Comparison of ENCODE assay signal across 20 cellular contexts in genomic region chr4:188930822-188931221, GRCh38.
DNase-seq lines count a peak whose midpoint lies in the region; ATAC-seq and TF ChIP-seq lines count a peak whose summit lies in the region.
"Had no signal": no experiment of that assay in that cellular context is flagged by ENCODE, and none has a peak within 500 bp of the region (broad histone marks: within the 10 kb centered on the region; RNA-seq: fewer than 3 reads in every experiment).

No MANE protein-coding gene starts in this region.

- no peak for ATAC-seq in gastroesophageal sphincter
- ATAC-seq: effector memory CD8-positive, alpha-beta T cell; T-helper 17 cell had no signal

- peaks cover 4% of the 10 kb centered on the region for H3K9me3 Mint-ChIP-seq in glutamatergic neuron (ENCODE audit: unreplicated experiment)

- no peaks in the 10 kb centered on the region for H3K27me3 Mint-ChIP-seq in glutamatergic neuron (ENCODE audit: unreplicated experiment)
- H3K27me3 Mint-ChIP-seq: effector memory CD8-positive, alpha-beta T cell; T-helper 17 cell had no signal

- H3K4me1 Mint-ChIP-seq in glutamatergic neuron (ENCODE audit: low read depth, unreplicated experiment): no peaks in the 10 kb centered on the region
- H3K4me1 Mint-ChIP-seq: T-helper 17 cell had no signal

- TF ChIP-seq POLR2A in gastroesophageal sphincter (IDR thresholded peaks at IDR 0.05): no peak

- H3K27me3 ChIP-seq in SJCRH30: no peaks in the 10 kb centered on the region
- H3K27me3 ChIP-seq in gastroesophageal sphincter: no peaks in the 10 kb centered on the region
- H3K27me3 ChIP-seq: spleen, vagina had no signal

- H3K27ac ChIP-seq in SJCRH30: no peak overlapping the region
- no peak overlapping the region for H3K27ac ChIP-seq in gastroesophageal sphincter
- H3K27ac ChIP-seq: spleen, vagina had no signal

- H3K9me3 ChIP-seq in SJCRH30 (replicated peaks) (no peaks in the 10 kb centered on the region), gastroesophageal sphincter (no peaks in the 10 kb centered on the region)
- H3K9me3 ChIP-seq: vagina had no signal

- peaks cover 13% of the 10 kb centered on the region for H3K36me3 Mint-ChIP-seq in glutamatergic neuron (ENCODE audit: unreplicated experiment)

- WGBS in gastroesophageal sphincter (ENCODE audit: low coverage in 1 of 2), 2 donors: 92% methylated on average over 2 of the region's 2 CpGs; no CpG with 5 or more reads in 1 of the 2 donors

- DNase-seq in activated T-cell treated with anti-CD3 and anti-CD28 coated beads for 1 hour (ENCODE audit: low read depth): peak; percentile 2
- DNase-seq in activated T-cell treated with anti-CD3 and anti-CD28 coated beads, Interleukin-2, amount 50 U/mL, for 48 hours: no peak
- DNase-seq in COLO668 (lab: John Stamatoyannopoulos, UW; ENCODE audit: unreplicated experiment): peak; percentile 34
- peak; percentile 1 to 2 for DNase-seq in SJCRH30
- DNase-seq in glutamatergic neuron: peak; percentile 67
- DNase-seq in NCI-H2081 treated with DMSO at 0.1 percent for 48 hours (lab: John Stamatoyannopoulos, UW): no peak
- DNase-seq in C1 segment of cervical spinal cord (lab: John Stamatoyannopoulos, UW): no peak
- DNase-seq: activated CD4-positive, CD25-positive, alpha-beta regulatory T cell treated with anti-CD3 and anti-CD28 coated beads, Interleukin-2, amount 50 U/mL, for 72 hours; amygdala; effector memory CD8-positive, alpha-beta T cell; HFFc6; hypothalamus; NCI-H187; NCI-H446 treated with DMSO at 0.1 percent for 48 hours; OCI-M1; SIG-M5; spleen; T-helper 17 cell had no signal

- H3K4me1 ChIP-seq in SJCRH30 (no peaks in the 10 kb centered on the region), gastroesophageal sphincter (peaks cover 0 to 8% (median 0%) of the 10 kb centered on the region in 3 donors)
- H3K4me1 ChIP-seq: spleen, vagina had no signal

- H3K36me3 ChIP-seq in SJCRH30 (no peaks in the 10 kb centered on the region), gastroesophageal sphincter (no peaks in the 10 kb centered on the region)
- H3K36me3 ChIP-seq: spleen, vagina had no signal

- no peak for TF ChIP-seq EP300 in gastroesophageal sphincter (IDR thresholded peaks at IDR 0.05)

- H3K27ac Mint-ChIP-seq in glutamatergic neuron (ENCODE audit: unreplicated experiment): no peak overlapping the region
- H3K27ac Mint-ChIP-seq: effector memory CD8-positive, alpha-beta T cell; HFFc6; T-helper 17 cell had no signal

- H3K4me3 Mint-ChIP-seq in glutamatergic neuron (ENCODE audit: unreplicated experiment): no peak overlapping the region
- H3K4me3 Mint-ChIP-seq: effector memory CD8-positive, alpha-beta T cell; HFFc6; T-helper 17 cell had no signal

- TF ChIP-seq CTCF in glutamatergic neuron (IDR thresholded peaks at IDR 0.05; ENCODE audit: partially characterized antibody, unreplicated experiment) (no peak), gastroesophageal sphincter (IDR thresholded peaks at IDR 0.05) (no peak)

- H3K4me3 ChIP-seq in SJCRH30 (no peak overlapping the region), gastroesophageal sphincter (no peak overlapping the region)
- H3K4me3 ChIP-seq: spleen, vagina had no signal

Comparison
In these comparisons a context has a peak if more than half of its experiments do, and no peak if none do; other contexts are left out.
1. DNase-seq: peak in activated T-cell treated with anti-CD3 and anti-CD28 coated beads for 1 hour (single experiment), COLO668 (single experiment), SJCRH30 (2 of 2) and glutamatergic neuron (single experiment); none in activated T-cell treated with anti-CD3 and anti-CD28 coated beads, Interleukin-2, amount 50 U/mL, for 48 hours (0 of 2), NCI-H2081 treated with DMSO at 0.1 percent for 48 hours (single experiment) and C1 segment of cervical spinal cord (0 of 14).